24 cellular contexts compared by ENCODE assay signal in genomic region chr2:2264416-2264815, GRCh38.
"Had no signal": no experiment of that assay in that cellular context is flagged by ENCODE, and none has a peak within 500 bp of the region (broad histone marks: within the 10 kb centered on the region; RNA-seq: fewer than 3 reads in every experiment).

No MANE protein-coding gene starts in this region.

- H3K4me1 Mint-ChIP-seq: endodermal cell, mesothelial cell of epicardium had no signal

- ATAC-seq: effector memory CD8-positive, alpha-beta T cell; esophagus mucosa; gastrocnemius medialis; heart right ventricle; left cardiac atrium; left lung; left ventricle myocardium superior; lower lobe of right lung; mucosa of descending colon had no signal

- H3K36me3 Mint-ChIP-seq: mesothelial cell of epicardium had no signal

- H3K9me3 Mint-ChIP-seq: dendritic cell treated with granulocyte-macrophage colony-stimulating factor and Interleukin-4, amounts not matched to agents 40 ng/mL and 50 ng/mL, for 4 days; endodermal cell; mesothelial cell of epicardium had no signal

- H3K9me3 ChIP-seq: colonic mucosa, esophagus squamous epithelium, gastrocnemius medialis, heart right ventricle, left lung, lower lobe of right lung had no signal

- H3K36me3 ChIP-seq: colonic mucosa, esophagus squamous epithelium, gastrocnemius medialis, heart right ventricle, left lung, lower lobe of right lung had no signal

- H3K4me3 Mint-ChIP-seq: dendritic cell treated with granulocyte-macrophage colony-stimulating factor and Interleukin-4, amounts not matched to agents 40 ng/mL and 50 ng/mL, for 4 days; effector memory CD8-positive, alpha-beta T cell; endodermal cell; mesothelial cell of epicardium had no signal

- H3K27ac Mint-ChIP-seq: dendritic cell treated with granulocyte-macrophage colony-stimulating factor and Interleukin-4, amounts not matched to agents 40 ng/mL and 50 ng/mL, for 4 days; effector memory CD8-positive, alpha-beta T cell; endodermal cell; mesothelial cell of epicardium had no signal

- H3K27me3 ChIP-seq: colonic mucosa, esophagus squamous epithelium, gastrocnemius medialis, left lung had no signal

- H3K4me3 ChIP-seq: colonic mucosa, esophagus squamous epithelium, gastrocnemius medialis, heart right ventricle, left lung, lower lobe of right lung, mucosa of descending colon had no signal

- H3K27ac ChIP-seq: colonic mucosa, epithelial cell of prostate, esophagus squamous epithelium, gastrocnemius medialis, heart right ventricle, left lung, lower lobe of right lung had no signal

- H3K27me3 Mint-ChIP-seq: dendritic cell treated with granulocyte-macrophage colony-stimulating factor and Interleukin-4, amounts not matched to agents 40 ng/mL and 50 ng/mL, for 4 days; effector memory CD8-positive, alpha-beta T cell had no signal

- DNase-seq: colonic mucosa; cortex of kidney; effector CD8-positive, alpha-beta T cell; effector memory CD8-positive, alpha-beta T cell; endodermal cell; erythroblast; esophagus squamous epithelium; foreskin fibroblast; foreskin melanocyte; gastrocnemius medialis; glutamatergic neuron; head of caudate nucleus; heart right ventricle; hippocampal formation; left cardiac atrium; left lung; left ventricle myocardium superior; lower lobe of right lung; mesenchymal stem cell; mucosa of descending colon had no signal

- H3K4me1 ChIP-seq: colonic mucosa, esophagus squamous epithelium, gastrocnemius medialis, heart right ventricle, left lung, lower lobe of right lung had no signal
